ENCODE assay signal across 40 cellular contexts in the genomic region with DNA sequence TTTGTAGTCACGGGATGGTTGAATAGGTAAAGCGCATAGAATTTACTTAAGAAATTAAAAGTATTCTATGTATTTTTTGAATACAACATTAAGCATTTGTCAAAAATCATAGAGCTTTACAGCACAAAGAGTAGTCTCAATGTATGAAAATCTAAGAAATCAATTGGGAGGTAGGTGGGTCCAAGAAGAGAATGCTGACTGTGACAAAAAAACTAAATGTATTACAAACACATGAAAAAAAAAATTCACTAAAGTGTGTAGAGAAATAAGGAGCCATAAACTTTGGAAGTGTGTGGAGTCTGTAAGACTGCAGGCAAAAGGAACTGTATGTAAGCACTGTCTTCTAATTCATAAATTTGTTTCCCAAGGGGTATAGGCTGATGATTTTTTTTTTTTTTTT.
"Had no signal": no experiment of that assay in that cellular context is flagged by ENCODE, and none has a peak within 500 bp of the region (broad histone marks: within the 10 kb centered on the region; RNA-seq: fewer than 3 reads in every experiment).

No MANE protein-coding gene starts in this region.

- H3K4me1 ChIP-seq: ascending aorta, body of pancreas, breast epithelium had no signal

- H3K9me3 ChIP-seq: adrenal gland, ascending aorta, body of pancreas, breast epithelium had no signal

- ATAC-seq: activated naive CD4-positive, alpha-beta T cell treated with anti-CD3 and anti-CD28 coated beads, Interleukin-2, amount 50 U/mL, for 72 hours; activated naive CD8-positive, alpha-beta T cell treated with anti-CD3 and anti-CD28 coated beads, Interleukin-2, amount 50 U/mL, for 24 hours; activated T-cell treated with anti-CD3 and anti-CD28 coated beads, Interleukin-2, amount 50 U/mL, for 4 hours; activated T-cell treated with anti-CD3 and anti-CD28 coated beads, Interleukin-2, amount 50 U/mL, for 72 hours; activated T-helper 17 cell treated with anti-CD3 and anti-CD28 coated beads, Interleukin-2, amount 50 U/mL, for 72 hours; body of pancreas had no signal

- H3K36me3 Mint-ChIP-seq: activated naive CD4-positive, alpha-beta T cell treated with anti-CD3 and anti-CD28 coated beads, Interleukin-2, amount 10 ng/mL, durations not matched to agents 7 days and 5 days; activated naive CD4-positive, alpha-beta T cell treated with anti-CD3 and anti-CD28 coated beads, Interleukin-2, amount 50 U/mL, for 24 hours; activated naive CD4-positive, alpha-beta T cell treated with anti-CD3 and anti-CD28 coated beads, Interleukin-2, amount 50 U/mL, for 72 hours; activated naive CD8-positive, alpha-beta T cell; activated naive CD8-positive, alpha-beta T cell treated with anti-CD3 and anti-CD28 coated beads for 36 hours; activated naive CD8-positive, alpha-beta T cell treated with anti-CD3 and anti-CD28 coated beads, Interleukin-2, amount 10 ng/mL, durations not matched to agents 7 days and 5 days; brain had no signal

- FAIRE-seq: astrocyte, bronchial epithelial cell had no signal

- H3K36me3 ChIP-seq: adrenal gland, ascending aorta, brain microvascular endothelial cell, breast epithelium, cardiac muscle cell had no signal

- H3K4me3 Mint-ChIP-seq: activated naive CD4-positive, alpha-beta T cell treated with anti-CD3 and anti-CD28 coated beads for 36 hours; activated naive CD4-positive, alpha-beta T cell treated with anti-CD3 and anti-CD28 coated beads, Interleukin-2, amount 10 ng/mL, durations not matched to agents 7 days and 5 days; activated naive CD4-positive, alpha-beta T cell treated with anti-CD3 and anti-CD28 coated beads, Interleukin-2, amount 50 U/mL, for 24 hours; activated naive CD8-positive, alpha-beta T cell; activated naive CD8-positive, alpha-beta T cell treated with anti-CD3 and anti-CD28 coated beads for 36 hours; activated naive CD8-positive, alpha-beta T cell treated with anti-CD3 and anti-CD28 coated beads, Interleukin-2, amount 10 ng/mL, durations not matched to agents 7 days and 5 days; activated naive CD8-positive, alpha-beta T cell treated with anti-CD3 and anti-CD28 coated beads, Interleukin-2, amount 50 U/mL, for 24 hours; activated T-cell treated with anti-CD3 and anti-CD28 coated beads, Interleukin-2, amount 50 U/mL, for 24 hours; activated T-cell treated with anti-CD3 and anti-CD28 coated beads, Interleukin-2, amount 50 U/mL, for 4 hours; activated T-cell treated with anti-CD3 and anti-CD28 coated beads, Interleukin-2, amount 50 U/mL, for 72 hours; activated T-helper 1 cell treated with anti-CD3 and anti-CD28 coated beads, Interleukin-12 subunit alpha, Interleukin-12 subunit beta, Interleukin-2, Interleukin-4 antibody, amounts not matched to agents 30 ng/mL and 10 ng/mL and 1 ng/mL, durations not matched to agents 14 hours and 24 hours and 36 hours; activated T-helper 17 cell treated with anti-CD3 and anti-CD28 coated beads, Interleukin-2, amount 50 U/mL, for 72 hours; brain; central memory CD8-positive, alpha-beta T cell had no signal

- H3K27me3 Mint-ChIP-seq: activated naive CD4-positive, alpha-beta T cell treated with anti-CD3 and anti-CD28 coated beads, Interleukin-2, amount 10 ng/mL, durations not matched to agents 7 days and 5 days; activated naive CD4-positive, alpha-beta T cell treated with anti-CD3 and anti-CD28 coated beads, Interleukin-2, amount 50 U/mL, for 24 hours; activated naive CD8-positive, alpha-beta T cell; activated naive CD8-positive, alpha-beta T cell treated with anti-CD3 and anti-CD28 coated beads for 36 hours; activated naive CD8-positive, alpha-beta T cell treated with anti-CD3 and anti-CD28 coated beads, Interleukin-2, amount 10 ng/mL, durations not matched to agents 7 days and 5 days; activated naive CD8-positive, alpha-beta T cell treated with anti-CD3 and anti-CD28 coated beads, Interleukin-2, amount 50 U/mL, for 24 hours; activated T-cell treated with anti-CD3 and anti-CD28 coated beads, Interleukin-2, amount 50 U/mL, for 24 hours; activated T-helper 17 cell treated with anti-CD3 and anti-CD28 coated beads, Interleukin-2, amount 50 U/mL, for 72 hours; brain; central memory CD8-positive, alpha-beta T cell had no signal

- H3K27ac Mint-ChIP-seq: activated naive CD4-positive, alpha-beta T cell treated with anti-CD3 and anti-CD28 coated beads for 36 hours; activated naive CD4-positive, alpha-beta T cell treated with anti-CD3 and anti-CD28 coated beads, Interleukin-2, amount 10 ng/mL, durations not matched to agents 7 days and 5 days; activated naive CD4-positive, alpha-beta T cell treated with anti-CD3 and anti-CD28 coated beads, Interleukin-2, amount 50 U/mL, for 24 hours; activated naive CD4-positive, alpha-beta T cell treated with anti-CD3 and anti-CD28 coated beads, Interleukin-2, amount 50 U/mL, for 72 hours; activated naive CD8-positive, alpha-beta T cell; activated naive CD8-positive, alpha-beta T cell treated with anti-CD3 and anti-CD28 coated beads for 36 hours; activated naive CD8-positive, alpha-beta T cell treated with anti-CD3 and anti-CD28 coated beads, Interleukin-2, amount 10 ng/mL, durations not matched to agents 7 days and 5 days; activated naive CD8-positive, alpha-beta T cell treated with anti-CD3 and anti-CD28 coated beads, Interleukin-2, amount 50 U/mL, for 24 hours; activated T-cell treated with anti-CD3 and anti-CD28 coated beads, Interleukin-2, amount 50 U/mL, for 24 hours; activated T-cell treated with anti-CD3 and anti-CD28 coated beads, Interleukin-2, amount 50 U/mL, for 72 hours; activated T-helper 1 cell treated with anti-CD3 and anti-CD28 coated beads, Interleukin-12 subunit alpha, Interleukin-12 subunit beta, Interleukin-2, Interleukin-4 antibody, amounts not matched to agents 30 ng/mL and 10 ng/mL and 1 ng/mL, durations not matched to agents 14 hours and 24 hours and 36 hours; activated T-helper 17 cell treated with anti-CD3 and anti-CD28 coated beads, Interleukin-2, amount 50 U/mL, for 72 hours; activated T-helper 2 cell treated with anti-CD3 and anti-CD28 coated beads, Interferon-gamma antibody, Interleukin-2, Interleukin-4, amounts not matched to agents 10 μg/mL and 5 μg/mL and 100 μg/mL, durations not matched to agents 14 hours and 24 hours and 36 hours; brain had no signal

- H3K4me1 Mint-ChIP-seq: activated naive CD4-positive, alpha-beta T cell treated with anti-CD3 and anti-CD28 coated beads, Interleukin-2, amount 10 ng/mL, durations not matched to agents 7 days and 5 days; activated naive CD4-positive, alpha-beta T cell treated with anti-CD3 and anti-CD28 coated beads, Interleukin-2, amount 50 U/mL, for 24 hours; activated naive CD8-positive, alpha-beta T cell treated with anti-CD3 and anti-CD28 coated beads for 36 hours; activated naive CD8-positive, alpha-beta T cell treated with anti-CD3 and anti-CD28 coated beads, Interleukin-2, amount 10 ng/mL, durations not matched to agents 7 days and 5 days; activated naive CD8-positive, alpha-beta T cell treated with anti-CD3 and anti-CD28 coated beads, Interleukin-2, amount 50 U/mL, for 24 hours; activated T-helper 17 cell treated with anti-CD3 and anti-CD28 coated beads, Interleukin-2, amount 50 U/mL, for 72 hours; brain; central memory CD8-positive, alpha-beta T cell had no signal

- H3K27me3 ChIP-seq: adrenal gland, ascending aorta, body of pancreas, brain microvascular endothelial cell, breast epithelium, cardiac muscle cell had no signal

- H3K27ac ChIP-seq: adrenal gland, ascending aorta, body of pancreas, brain microvascular endothelial cell, breast epithelium, cardiac muscle cell had no signal

- H3K4me3 ChIP-seq: adrenal gland, ascending aorta, body of pancreas, breast epithelium, cardiac muscle cell had no signal

- DNase-seq: activated effector memory CD4-positive, alpha-beta T cell treated with anti-CD3 and anti-CD28 coated beads, Interleukin-2, amount 50 U/mL, for 16 hours; activated effector memory CD4-positive, alpha-beta T cell treated with Interleukin-2 at 50 U/mL for 16 hours; activated gamma-delta T cell; activated gamma-delta T cell treated with Interleukin-2 at 50 U/mL for 16 hours; activated naive CD4-positive, alpha-beta T cell; activated naive CD4-positive, alpha-beta T cell treated with anti-CD3 and anti-CD28 coated beads for 36 hours; activated naive CD4-positive, alpha-beta T cell treated with anti-CD3 and anti-CD28 coated beads, Interleukin-2, amount 10 ng/mL, durations not matched to agents 7 days and 5 days; activated naive CD4-positive, alpha-beta T cell treated with anti-CD3 and anti-CD28 coated beads, Interleukin-2, amount 50 U/mL, for 16 hours; activated naive CD4-positive, alpha-beta T cell treated with Interleukin-2 at 50 U/mL for 16 hours; activated naive CD8-positive, alpha-beta T cell treated with anti-CD3 and anti-CD28 coated beads for 36 hours; activated naive CD8-positive, alpha-beta T cell treated with anti-CD3 and anti-CD28 coated beads, Interleukin-2, amount 10 ng/mL, durations not matched to agents 7 days and 5 days; activated naive CD8-positive, alpha-beta T cell treated with anti-CD3 and anti-CD28 coated beads, Interleukin-2, amount 50 U/mL, for 24 hours; activated T-cell treated with anti-CD3 and anti-CD28 coated beads, Interleukin-2, amount 50 U/mL, for 1 hour; activated T-cell treated with anti-CD3 and anti-CD28 coated beads, Interleukin-2, amount 50 U/mL, for 24 hours; activated T-cell treated with anti-CD3 and anti-CD28 coated beads, Interleukin-2, amount 50 U/mL, for 4 hours; activated T-cell treated with anti-CD3 and anti-CD28 coated beads, Interleukin-2, amount 50 U/mL, for 48 hours; activated T-cell treated with anti-CD3 and anti-CD28 coated beads, Interleukin-2, amount 50 U/mL, for 72 hours; adrenal gland; amniotic stem cell; amygdala; anterior cingulate cortex; aorta; body of pancreas; brain microvascular endothelial cell; caudate nucleus; central memory CD4-positive, alpha-beta T cell; cerebellar nuclear complex had no signal

- H3K9me3 Mint-ChIP-seq: activated naive CD4-positive, alpha-beta T cell treated with anti-CD3 and anti-CD28 coated beads, Interleukin-2, amount 10 ng/mL, durations not matched to agents 7 days and 5 days; activated naive CD4-positive, alpha-beta T cell treated with anti-CD3 and anti-CD28 coated beads, Interleukin-2, amount 50 U/mL, for 24 hours; activated T-helper 1 cell treated with anti-CD3 and anti-CD28 coated beads, Interleukin-12 subunit alpha, Interleukin-12 subunit beta, Interleukin-2, Interleukin-4 antibody, amounts not matched to agents 30 ng/mL and 10 ng/mL and 1 ng/mL, durations not matched to agents 14 hours and 24 hours and 36 hours; activated T-helper 2 cell treated with anti-CD3 and anti-CD28 coated beads, Interferon-gamma antibody, Interleukin-2, Interleukin-4, amounts not matched to agents 10 μg/mL and 5 μg/mL and 100 μg/mL, durations not matched to agents 14 hours and 24 hours and 36 hours; brain had no signal
